ENCODE assay signal across 33 cellular contexts in genomic region chr11:12532580-12532979, GRCh38.
"Had no signal": no experiment of that assay in that cellular context is flagged by ENCODE, and none has a peak within 500 bp of the region (broad histone marks: within the 10 kb centered on the region; RNA-seq: fewer than 3 reads in every experiment).

No MANE protein-coding gene starts in this region.

- H3K4me3 ChIP-seq: esophagus muscularis mucosa, gastrocnemius medialis, heart left ventricle had no signal

- H3K4me3 Mint-ChIP-seq: activated B cell treated with CpG ODN at 0.5 μM for 24 hours; activated CD8-positive, alpha-beta T cell treated with anti-CD3 and anti-CD28 coated beads for 36 hours; activated naive CD8-positive, alpha-beta T cell; activated T-cell treated with anti-CD3 and anti-CD28 coated beads, Interleukin-2, amount 50 U/mL, for 4 hours; activated T-helper 17 cell treated with anti-CD3 and anti-CD28 coated beads, Interleukin-2, amount 50 U/mL, for 72 hours; central memory CD8-positive, alpha-beta T cell; effector memory CD8-positive, alpha-beta T cell; T-helper 17 cell; T-helper 2 cell treated with Interferon-gamma antibody and Interleukin-4, amounts not matched to agents 5 μg/mL and 100 μg/mL, for 36 hours had no signal

- H3K27me3 ChIP-seq: brain microvascular endothelial cell, esophagus muscularis mucosa, foreskin keratinocyte, gastrocnemius medialis, heart left ventricle had no signal

- H3K9me3 ChIP-seq: esophagus muscularis mucosa, gastrocnemius medialis, heart left ventricle had no signal

- ATAC-seq: activated CD4-positive, CD25-positive, alpha-beta regulatory T cell treated with anti-CD3 and anti-CD28 coated beads, Interleukin-2, amount 50 U/mL, for 24 hours; activated CD8-positive, alpha-beta T cell treated with anti-CD3 and anti-CD28 coated beads for 36 hours; activated T-cell treated with anti-CD3 and anti-CD28 coated beads, Interleukin-2, amount 50 U/mL, for 4 hours; activated T-helper 17 cell treated with anti-CD3 and anti-CD28 coated beads, Interleukin-2, amount 50 U/mL, for 72 hours; effector memory CD8-positive, alpha-beta T cell; gastrocnemius medialis; T-helper 17 cell had no signal

- H3K27ac Mint-ChIP-seq: activated B cell treated with CpG ODN at 0.5 μM for 24 hours; activated CD8-positive, alpha-beta T cell treated with anti-CD3 and anti-CD28 coated beads for 36 hours; activated naive CD8-positive, alpha-beta T cell; activated T-helper 17 cell treated with anti-CD3 and anti-CD28 coated beads, Interleukin-2, amount 50 U/mL, for 72 hours; effector memory CD8-positive, alpha-beta T cell; T-helper 17 cell; T-helper 2 cell treated with Interferon-gamma antibody and Interleukin-4, amounts not matched to agents 5 μg/mL and 100 μg/mL, for 36 hours had no signal

- H3K9me3 Mint-ChIP-seq: activated B cell treated with CpG ODN at 0.5 μM for 24 hours; activated CD8-positive, alpha-beta T cell treated with anti-CD3 and anti-CD28 coated beads for 36 hours; activated T-cell treated with anti-CD3 and anti-CD28 coated beads, Interleukin-2, amount 50 U/mL, for 4 hours; activated T-helper 17 cell treated with anti-CD3 and anti-CD28 coated beads, Interleukin-2, amount 50 U/mL, for 72 hours; central memory CD8-positive, alpha-beta T cell; effector memory CD8-positive, alpha-beta T cell; T-helper 2 cell treated with Interferon-gamma antibody and Interleukin-4, amounts not matched to agents 5 μg/mL and 100 μg/mL, for 36 hours had no signal

- H3K27ac ChIP-seq: brain microvascular endothelial cell, esophagus muscularis mucosa, gastrocnemius medialis, WERI-Rb-1 had no signal

- H3K36me3 Mint-ChIP-seq: activated naive CD8-positive, alpha-beta T cell had no signal

- DNase-seq: activated B cell treated with CpG ODN at 0.5 μM for 24 hours; activated CD4-positive, alpha-beta T cell treated with anti-CD3 and anti-CD28 coated beads for 48 hours; activated CD4-positive, alpha-beta T cell treated with anti-CD3 and anti-CD28 coated beads, Interleukin-2, amount 50 U/mL, for 1 hour; activated CD4-positive, alpha-beta T cell treated with anti-CD3 and anti-CD28 coated beads, Interleukin-2, amount 50 U/mL, for 48 hours; activated CD8-positive, alpha-beta memory T cell treated with anti-CD3 and anti-CD28 coated beads for 24 hours; activated CD8-positive, alpha-beta T cell treated with anti-CD3 and anti-CD28 coated beads for 36 hours; activated effector memory CD4-positive, alpha-beta T cell treated with Interleukin-2 at 50 U/mL for 16 hours; activated gamma-delta T cell treated with Interleukin-2 at 50 U/mL for 16 hours; activated naive CD4-positive, alpha-beta T cell treated with anti-CD3 and anti-CD28 coated beads, Interleukin-2, amount 50 U/mL, for 16 hours; activated naive CD4-positive, alpha-beta T cell treated with Interleukin-2 at 50 U/mL for 16 hours; activated T-cell treated with anti-CD3 and anti-CD28 coated beads, Interleukin-2, amount 50 U/mL, for 4 hours; amniotic stem cell; anterior cingulate cortex; brain microvascular endothelial cell; cortex of kidney; dermis blood vessel endothelial cell; effector CD4-positive, alpha-beta T cell; effector memory CD8-positive, alpha-beta T cell; erythroblast; foreskin keratinocyte; gastrocnemius medialis; glutamatergic neuron; heart left ventricle; T-helper 17 cell; T1000; WERI-Rb-1 had no signal

- FAIRE-seq: astrocyte had no signal

- H3K36me3 ChIP-seq: gastrocnemius medialis, WERI-Rb-1 had no signal

- H3K27me3 Mint-ChIP-seq: activated B cell treated with CpG ODN at 0.5 μM for 24 hours had no signal

- H3K4me1 Mint-ChIP-seq: activated B cell treated with CpG ODN at 0.5 μM for 24 hours; activated T-helper 17 cell treated with anti-CD3 and anti-CD28 coated beads, Interleukin-2, amount 50 U/mL, for 72 hours; central memory CD8-positive, alpha-beta T cell; T-helper 17 cell had no signal
